In genomic region chr6:28443112-28443773, GRCh38 we compare ENCODE assay signal across 9 cellular contexts. TPM values are rescaled to one million over a fixed set of nuclear protein-coding genes. Genes with fewer than 3 reads are reported as not detected.
A peak's percentile ranks its signal among the peaks of the same experiment; 100 is the strongest.
DNase-seq lines count a peak whose midpoint lies in the region; ATAC-seq, FAIRE-seq and TF ChIP-seq lines count a peak whose summit lies in the region.
"Had no signal": no experiment of that assay in that cellular context is flagged by ENCODE, and none has a peak within 500 bp of the region (broad histone marks: within the 10 kb centered on the region; RNA-seq: fewer than 3 reads in every experiment).

Gene ZSCAN23, minus strand, starts transcription at chr6:28443491. Its CDS starts 7,225 bp downstream, at chr6:28436266.

- peak within 1 kb of the TSS; percentile 99 for H3K27ac Mint-ChIP-seq in endodermal cell

- peaks cover 22% of the 10 kb centered on the region for H3K79me1 ChIP-seq in mesenchymal stem cell (replicated peaks; ENCODE audit: low read length, poor library complexity, severe bottlenecking)

- H3K4ac ChIP-seq in mesenchymal stem cell (ENCODE audit: low read depth in 1 of 2, low read length in 2 of 2): peak within 1 kb of the TSS in 1 of 2 experiments; percentile 1

- H3K36me3 ChIP-seq in endodermal cell (ENCODE audit: control insufficient read depth, insufficient read depth, low read length) (no peaks in the 10 kb centered on the region), mesenchymal stem cell (ENCODE audit: control insufficient read depth in 1 of 2, insufficient read depth in 2 of 2, low read depth in 1 of 2, low read length in 2 of 2) (peaks cover 0 to 6% of the 10 kb centered on the region in 2 experiments)
- H3K36me3 ChIP-seq: BLaER1 treated with 17β-estradiol and CSF1 and Interleukin-3, amounts not matched to agents 10 nM and 100 nM had no signal

- peak within 1 kb of the TSS; percentile 79 to 98 for H3K18ac ChIP-seq in mesenchymal stem cell (ENCODE audit: low read depth in 1 of 2, low read length in 2 of 2)

- H3K4me1 ChIP-seq in endodermal cell (ENCODE audit: control insufficient read depth, insufficient read depth, low read length): no peaks in the 10 kb centered on the region
- peaks cover 2% of the 10 kb centered on the region for H3K4me1 ChIP-seq in mesenchymal stem cell (ENCODE audit: control insufficient read depth, insufficient read depth, low read depth, low read length)
- H3K4me1 ChIP-seq: BLaER1 treated with 17β-estradiol and CSF1 and Interleukin-3, amounts not matched to agents 10 nM and 100 nM had no signal

- H3K27ac ChIP-seq in endodermal cell (ENCODE audit: low read depth, low read length): peak within 1 kb of the TSS; percentile 96
- peak within 1 kb of the TSS; percentile 45 for H3K27ac ChIP-seq in mesenchymal stem cell (ENCODE audit: low read length, poor library complexity, severe bottlenecking)
- H3K27ac ChIP-seq: BLaER1 treated with 17β-estradiol and CSF1 and Interleukin-3, amounts not matched to agents 10 nM and 100 nM had no signal

- peak within 1 kb of the TSS; percentile 77 for H3K4me2 ChIP-seq in mesenchymal stem cell (ENCODE audit: low read length, poor library complexity, severe bottlenecking)
- H3K4me2 ChIP-seq: BLaER1 treated with 17β-estradiol and CSF1 and Interleukin-3, amounts not matched to agents 10 nM and 100 nM had no signal

- H3K4me3 ChIP-seq in endodermal cell (ENCODE audit: low read length) (peak within 1 kb of the TSS; percentile 99), mesenchymal stem cell (ENCODE audit: insufficient read depth in 1 of 2, low read depth in 1 of 2, low read length in 2 of 2) (peak within 1 kb of the TSS; percentile 96 to 98)
- H3K4me3 ChIP-seq: BLaER1 treated with 17β-estradiol and CSF1 and Interleukin-3, amounts not matched to agents 10 nM and 100 nM had no signal

- H2BK120ac ChIP-seq in mesenchymal stem cell (ENCODE audit: low read depth, low read length): no peak within 1 kb of the TSS

- WGBS in endodermal cell (ENCODE audit: insufficient coverage in 1 of 2, insufficient read length in 1 of 2), 2 experiments: 0 to 2% methylated on average over 12 to 32 of the region's 32 CpGs
- WGBS in mesenchymal stem cell: 2% methylated on average over 32 of the region's 32 CpGs

- H2BK12ac ChIP-seq in mesenchymal stem cell (ENCODE audit: low read length in 2 of 2): no peak within 1 kb of the TSS

- H3K36me3 Mint-ChIP-seq in endodermal cell (ENCODE audit: low read depth): no peaks in the 10 kb centered on the region

- H3K27me3 Mint-ChIP-seq in endodermal cell (ENCODE audit: insufficient read depth): no peaks in the 10 kb centered on the region

- peak within 1 kb of the TSS; percentile 94 for H3K4me3 Mint-ChIP-seq in endodermal cell

- H2AK5ac ChIP-seq in mesenchymal stem cell (ENCODE audit: low read length, severe bottlenecking): peak within 1 kb of the TSS; percentile 70

- H2BK15ac ChIP-seq in mesenchymal stem cell (ENCODE audit: low read depth, poor library complexity, severe bottlenecking): no peak within 1 kb of the TSS

- ATAC-seq in GM18909 (IDR thresholded peaks at IDR 0.05; ENCODE audit: poor library complexity, unreplicated experiment): peak; percentile 91
- peak; percentile 94 for ATAC-seq in HG03196 (IDR thresholded peaks at IDR 0.05; ENCODE audit: unreplicated experiment)

- H4K8ac ChIP-seq in mesenchymal stem cell (ENCODE audit: low read length): peak within 1 kb of the TSS; percentile 100

- H4K91ac ChIP-seq in mesenchymal stem cell (ENCODE audit: low read length): peak within 1 kb of the TSS; percentile 61

- H3K27me3 ChIP-seq in endodermal cell (ENCODE audit: control insufficient read depth, insufficient read depth, low read length, poor library complexity, severe bottlenecking): no peaks in the 10 kb centered on the region
- no peaks in the 10 kb centered on the region for H3K27me3 ChIP-seq in mesenchymal stem cell (ENCODE audit: control insufficient read depth in 1 of 2, insufficient read depth in 1 of 2, low read length in 2 of 2)
- H3K27me3 ChIP-seq: BLaER1 treated with 17β-estradiol and CSF1 and Interleukin-3, amounts not matched to agents 10 nM and 100 nM had no signal

- H3K9ac ChIP-seq in endodermal cell (ENCODE audit: extremely low read depth, low read length, poor library complexity, severe bottlenecking) (peak within 1 kb of the TSS; percentile 89), mesenchymal stem cell (ENCODE audit: low read length) (peak within 1 kb of the TSS; percentile 96)
- H3K9ac ChIP-seq: BLaER1 treated with 17β-estradiol and CSF1 and Interleukin-3, amounts not matched to agents 10 nM and 100 nM had no signal

- H3K9me3 ChIP-seq in endodermal cell (ENCODE audit: control insufficient read depth, low read length) (no peaks in the 10 kb centered on the region), mesenchymal stem cell (ENCODE audit: control insufficient read depth, low read length) (no peaks in the 10 kb centered on the region)

- H2BK5ac ChIP-seq in mesenchymal stem cell (ENCODE audit: low read depth, low read length, poor library complexity, severe bottlenecking): no peak within 1 kb of the TSS

- no peak within 1 kb of the TSS for H3K23ac ChIP-seq in mesenchymal stem cell (ENCODE audit: low read length in 2 of 2)

- DNase-seq in NCI-H526 (lab: John Stamatoyannopoulos, UW) (peak; percentile 80 to 93), endodermal cell (peak; percentile 94), mesenchymal stem cell (peak; percentile 90)
- DNase-seq in activated CD8-positive, alpha-beta memory T cell treated with anti-CD3 and anti-CD28 coated beads for 48 hours (ENCODE audit: low read depth in 2 of 3, low spot score in 2 of 3): peak; percentile 50 to 72 (median 71)
- peak; percentile 67 to 81 (median 73) for DNase-seq in stimulated activated CD4-positive, alpha-beta T cell treated with anti-CD3 and anti-CD28 coated beads, TNF-alpha, amount 100 ng/mL, for 48 hours (ENCODE audit: low read depth in 3 of 3)

- no peak for TF ChIP-seq CTCF in endodermal cell (conservative IDR thresholded peaks at IDR 0.05)

- peaks cover 6% of the 10 kb centered on the region for H3K9me3 Mint-ChIP-seq in endodermal cell

- H3K14ac ChIP-seq in mesenchymal stem cell (ENCODE audit: low read length in 2 of 2): peak within 1 kb of the TSS; percentile 74 to 94

- H2AFZ ChIP-seq in mesenchymal stem cell (ENCODE audit: low read depth, low read length): peak within 1 kb of the TSS; percentile 91

- H3K4me1 Mint-ChIP-seq in endodermal cell: peaks cover 2% of the 10 kb centered on the region

- peak; percentile 88 for FAIRE-seq in A204.1 (lab: Jason Lieb, UNC)

RNA-seq across cellular contexts. Expression of gene ZSCAN23, which starts in this region (rescaled TPM):
- 1 to 10 TPM; 4.1 to 7.1 TPM for total RNA-seq in endodermal cell
- polyA plus RNA-seq in endodermal cell (2013, experiment 1 of 2): 9.2 TPM
- polyA plus RNA-seq in endodermal cell (2013, experiment 2 of 2): 8.4 TPM
- polyA plus RNA-seq in mesenchymal stem cell (2013, experiment 1 of 2): 0.64 TPM
- polyA plus RNA-seq in mesenchymal stem cell (2013, experiment 2 of 2): 1.0 TPM

Comparison
In these comparisons a context has a peak if more than half of its experiments do, and no peak if none do; other contexts are left out.
1. Peak in every context shown above with its lines: DNase-seq, ATAC-seq, H3K4me3 ChIP-seq and H3K27ac ChIP-seq.